In the genomic region with DNA sequence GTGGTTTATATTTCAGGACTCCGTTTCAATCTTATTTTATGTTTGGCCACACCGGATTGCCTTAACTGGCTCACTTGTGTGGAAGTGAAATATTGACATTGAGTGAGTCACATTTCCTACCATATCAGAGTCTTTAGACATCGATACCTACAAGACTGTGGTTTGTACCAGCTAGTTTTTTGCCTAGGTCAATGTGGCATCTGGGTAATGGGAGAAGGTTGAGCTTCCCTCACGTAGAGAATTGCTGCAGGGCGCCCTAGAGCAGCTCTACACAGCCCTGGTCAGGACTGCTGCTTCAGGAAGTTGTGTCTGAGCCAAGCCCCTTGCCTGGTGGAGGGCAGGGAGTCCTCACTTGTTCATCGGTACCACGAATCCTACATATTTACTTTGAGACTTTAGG, we compare ENCODE assay signal across 8 cellular contexts. TPM values are rescaled to one million over a fixed set of nuclear protein-coding genes. Genes with fewer than 3 reads are reported as not detected.
DNase-seq lines count a peak whose midpoint lies in the region; ATAC-seq, FAIRE-seq and TF ChIP-seq lines count a peak whose summit lies in the region.

No MANE protein-coding gene starts in this region.

- peak overlapping the region; percentile 83 for H3K4me2 ChIP-seq in A549

- no peak for TF ChIP-seq EP300 in A549 (IDR thresholded peaks at IDR 0.05)

- H3K4me3 Mint-ChIP-seq in activated T-cell treated with anti-CD3 and anti-CD28 coated beads, Interleukin-2, amount 50 U/mL, for 4 hours: peak overlapping the region; percentile 87

- H3K27ac ChIP-seq in A549 (peak overlapping the region; percentile 94 to 95), left lung (peak overlapping the region in 1 of 2 donors; percentile 86)

- DNase-seq in A549 (ENCODE audit: low read depth in 1 of 2, low spot score in 1 of 2): peak in 1 of 2 experiments; percentile 8
- no peak for DNase-seq in activated T-cell treated with anti-CD3 and anti-CD28 coated beads, Interleukin-2, amount 50 U/mL, for 4 hours
- no peak for DNase-seq in left lung
- no peak for DNase-seq in ureter (ENCODE audit: low spot score)
- DNase-seq in RKO (ENCODE audit: low spot score): no peak

- WGBS in A549 (ENCODE audit: missing lambda C conversion rate): 2% methylated on average over 7 of the region's 7 CpGs

- peaks cover 9 to 33% of the 10 kb centered on the region in 2 donors for H3K27me3 ChIP-seq in left lung

- no peaks in the 10 kb centered on the region for H3K36me3 ChIP-seq in left lung

- peaks cover 22% of the 10 kb centered on the region for H3K4me1 Mint-ChIP-seq in activated T-cell treated with anti-CD3 and anti-CD28 coated beads, Interleukin-2, amount 50 U/mL, for 4 hours (ENCODE audit: low read depth)

- CTCF ChIA-PET in A549 (lab: Yijun Ruan, JAX): interaction anchor here (0.6 to 3.2 kb wide), 10 partner anchors 12 to 332 kb away, joined by 3 to 17 read pairs (median 4); no protein-coding TSS in a partner anchor

- no peaks in the 10 kb centered on the region for H3K27me3 Mint-ChIP-seq in activated T-cell treated with anti-CD3 and anti-CD28 coated beads, Interleukin-2, amount 50 U/mL, for 4 hours (ENCODE audit: low read depth)

- H3K36me3 Mint-ChIP-seq in activated T-cell treated with anti-CD3 and anti-CD28 coated beads, Interleukin-2, amount 50 U/mL, for 4 hours (ENCODE audit: insufficient read depth): peaks cover 2% of the 10 kb centered on the region

- intact Hi-C loops in left lung (cut with DNase I): no loop called here

- H3K4me1 ChIP-seq in A549: peaks cover 14% of the 10 kb centered on the region; the same call in 2 of the 3 replicates
- peaks cover 0 to 32% of the 10 kb centered on the region in 2 donors for H3K4me1 ChIP-seq in left lung

- ATAC-seq in A549 (peak in 1 of 2 experiments; percentile 36; a peak in 3 of 6 replicates), left lung (peak; percentile 8), GM19395 (IDR thresholded peaks at IDR 0.05; ENCODE audit: unreplicated experiment) (no peak), HG03108 (IDR thresholded peaks at IDR 0.05; ENCODE audit: unreplicated experiment) (no peak)
- peak in 1 of 2 donors; percentile 12 for ATAC-seq in activated T-cell treated with anti-CD3 and anti-CD28 coated beads, Interleukin-2, amount 50 U/mL, for 4 hours

- no peaks in the 10 kb centered on the region for H3K9me3 Mint-ChIP-seq in activated T-cell treated with anti-CD3 and anti-CD28 coated beads, Interleukin-2, amount 50 U/mL, for 4 hours

- H3K4me3 ChIP-seq in A549 (peak overlapping the region; percentile 93), GM08714 (ENCODE audit: low read length) (peak overlapping the region; percentile 50), left lung (peak overlapping the region in 1 of 2 donors; percentile 65)

- POLR2A ChIA-PET in A549 (lab: Yijun Ruan, JAX): interaction anchor here (1.1 to 1.8 kb wide), 3 partner anchors 13 to 24 kb away, joined by 4 read pairs; no protein-coding TSS in a partner anchor

- no peak for TF ChIP-seq RAD21 in A549 (conservative IDR thresholded peaks at IDR 0.05 in 1 of 2, IDR thresholded peaks at IDR 0.05 in 1 of 2)

- no peak for FAIRE-seq in A549 (lab: Jason Lieb, UNC)

- H3K9me3 ChIP-seq in A549 (peaks cover 3% of the 10 kb centered on the region; the same call in 1 of the 3 replicates), left lung (no peaks in the 10 kb centered on the region)

- TF ChIP-seq CTCF in A549 (IDR thresholded peaks at IDR 0.05) (no peak), left lung (IDR thresholded peaks at IDR 0.05) (no peak)

- no peak for TF ChIP-seq POLR2A in A549 (IDR thresholded peaks at IDR 0.05; ENCODE audit: low read length)

TF ChIP-seq in A549, 52 proteins besides CTCF, POLR2A, EP300 and RAD21:
- TF ChIP-seq FOSL2 (IDR thresholded peaks at IDR 0.05): no peak
- 0 out of 2 replicates have a peak, but pooled peaks have one; percentile 28 for TF ChIP-seq FOSL2 (CRISPR knock-in tag; IDR thresholded peaks at IDR 0.05)
- no peak for TF ChIP-seq HOXB5 (CRISPR knock-in tag; IDR thresholded peaks at IDR 0.05)
- no peak for TF ChIP-seq CHD2 (IDR thresholded peaks at IDR 0.05; ENCODE audit: low read length, partially characterized antibody)
TF ChIP-seq in A549: peak in this region for 1.

RNA-seq across cellular contexts. Expression of gene GRAMD1B, which starts 1.6 kb away (rescaled TPM):
- 108 and 113 TPM in 2 replicates for polyA plus RNA-seq in A549 (2011; rRNA removed)
- polyA plus RNA-seq in A549 (2012; cell fraction: cytosol; rRNA removed): 39.1 and 47.4 TPM in 2 replicates
- polyA plus RNA-seq in A549 (2012; cell fraction: nucleus; rRNA removed): 93.2 and 96.9 TPM in 2 replicates
- 38.4 to 55.5 TPM (median 48.9 TPM) in 3 replicates for polyA plus RNA-seq in A549 (2017; fragmentation: RNase III; extraction: RNeasy Plus Mini Kit Qiagen cat#74134 plus additional on column Dnase treatment)
- polyA minus RNA-seq in A549 (2011; rRNA and poly(A)+ RNA removed): 139 and 141 TPM in 2 replicates
- total RNA-seq in activated T-cell treated with anti-CD3 and anti-CD28 coated beads, Interleukin-2, amount 50 U/mL, for 4 hours: 10 to 100 TPM; 20.2 to 24.4 (median 23.7) TPM
- total RNA-seq in left lung: 1 to 10 TPM; 4.2 to 7.4 TPM
- 3.5 TPM for total RNA-seq in ureter
